Comparison of ENCODE assay signal across 12 cellular contexts in the genomic region with DNA sequence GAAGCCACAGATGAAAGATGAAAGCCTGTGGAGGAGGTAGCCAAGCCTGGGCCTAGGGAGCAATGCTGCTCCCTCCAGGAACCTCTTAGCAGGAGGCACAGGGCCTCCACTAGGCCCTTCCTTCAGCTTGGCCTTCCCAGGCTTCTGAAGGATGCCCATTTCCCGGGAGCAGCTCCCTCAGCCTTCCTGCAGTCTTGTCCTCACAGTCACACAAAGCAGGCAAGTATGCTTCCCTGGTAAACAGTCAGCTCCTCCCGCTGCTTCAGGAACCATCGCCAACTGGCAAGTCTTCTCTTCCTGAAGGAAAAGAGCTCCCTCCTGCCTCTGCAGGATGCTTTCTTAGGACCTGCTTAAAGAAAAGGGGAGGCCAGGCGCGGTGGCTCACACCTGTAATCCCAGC.
A peak's percentile ranks its signal among the peaks of the same experiment; 100 is the strongest.
DNase-seq lines count a peak whose midpoint lies in the region; ATAC-seq and TF ChIP-seq lines count a peak whose summit lies in the region.
"Had no signal": no experiment of that assay in that cellular context is flagged by ENCODE, and none has a peak within 500 bp of the region (broad histone marks: within the 10 kb centered on the region; RNA-seq: fewer than 3 reads in every experiment).

No MANE protein-coding gene starts in this region.

- no peaks in the 10 kb centered on the region for H3K9me2 ChIP-seq in MM.1S (replicated peaks; ENCODE audit: insufficient read depth, low read length)

- no peaks in the 10 kb centered on the region for H3K27me3 ChIP-seq in BLaER1 treated with 17β-estradiol and CSF1 and Interleukin-3, amounts not matched to agents 10 nM and 100 nM
- H3K27me3 ChIP-seq in MM.1S (replicated peaks; ENCODE audit: insufficient read depth, low read length) = no peaks in the 10 kb centered on the region
- H3K27me3 ChIP-seq: gastroesophageal sphincter had no signal

- H3K9me3 ChIP-seq in BLaER1 treated with 17β-estradiol and CSF1 and Interleukin-3, amounts not matched to agents 10 nM and 100 nM (replicated peaks in 1 of 11) = peaks cover 0 to 8% (median 0%) of the 10 kb centered on the region in 11 experiments; a peak in 2 of 22 replicates
- no peaks in the 10 kb centered on the region for H3K9me3 ChIP-seq in MM.1S (replicated peaks; ENCODE audit: insufficient read depth, low read length)
- H3K9me3 ChIP-seq: gastroesophageal sphincter, prostate gland had no signal

- H3K4me3 Mint-ChIP-seq in nephron = no peak overlapping the region

- H3K79me2 ChIP-seq in MM.1S (ENCODE audit: low read length) = no peaks in the 10 kb centered on the region

- no peak for DNase-seq in MM.1S
- peak; percentile 71 for DNase-seq in coronary artery (ENCODE audit: low spot score)
- DNase-seq in LoVo (ENCODE audit: low spot score) = no peak
- DNase-seq in ACHN = no peak
- DNase-seq: NCI-H1092 treated with DMSO at 0.1 percent for 48 hours, NCI-H446 treated with DMSO at 0.1 percent for 48 hours had no signal

- H3K4me1 ChIP-seq in BLaER1 treated with 17β-estradiol and CSF1 and Interleukin-3, amounts not matched to agents 10 nM and 100 nM = peaks cover 48 to 76% (median 59%) of the 10 kb centered on the region in 10 experiments
- peaks cover 17% of the 10 kb centered on the region for H3K4me1 ChIP-seq in MM.1S (ENCODE audit: low read length)

- ATAC-seq in HG02938 (IDR thresholded peaks at IDR 0.05; ENCODE audit: unreplicated experiment) = no peak
- ATAC-seq in HG02981 (IDR thresholded peaks at IDR 0.05; ENCODE audit: unreplicated experiment) = no peak

- H3K9me3 Mint-ChIP-seq in nephron = peaks cover 9% of the 10 kb centered on the region

- TF ChIP-seq CTCF in MM.1S (IDR thresholded peaks at IDR 0.05; ENCODE audit: low read length) (no peak), coronary artery (IDR thresholded peaks at IDR 0.05) (no peak), nephron (IDR thresholded peaks at IDR 0.05; ENCODE audit: unreplicated experiment in 3 of 3) (no peak)

- H3K27ac Mint-ChIP-seq in nephron = peak overlapping the region in 2 of 3 experiments; percentile 11 to 42

- H3K4me3 ChIP-seq in BLaER1 treated with 17β-estradiol and CSF1 and Interleukin-3, amounts not matched to agents 10 nM and 100 nM = no peak overlapping the region
- H3K4me3 ChIP-seq in MM.1S (ENCODE audit: low read length) (no peak overlapping the region), coronary artery (no peak overlapping the region)
- H3K4me3 ChIP-seq: gastroesophageal sphincter, prostate gland had no signal

- peaks cover 8% of the 10 kb centered on the region for H3K27me3 Mint-ChIP-seq in nephron (ENCODE audit: low read depth)

- H3K36me3 Mint-ChIP-seq in nephron (ENCODE audit: low read depth) = no peaks in the 10 kb centered on the region

- peak overlapping the region; percentile 60 to 93 (median 82) for H3K4me2 ChIP-seq in BLaER1 treated with 17β-estradiol and CSF1 and Interleukin-3, amounts not matched to agents 10 nM and 100 nM
- H3K4me2 ChIP-seq in MM.1S (ENCODE audit: low read depth, low read length) = no peak overlapping the region

- no peaks in the 10 kb centered on the region for H3F3A ChIP-seq in MM.1S (ENCODE audit: insufficient read depth, low read length)

- no peaks in the 10 kb centered on the region for H3K36me3 ChIP-seq in BLaER1 treated with 17β-estradiol and CSF1 and Interleukin-3, amounts not matched to agents 10 nM and 100 nM
- no peaks in the 10 kb centered on the region for H3K36me3 ChIP-seq in MM.1S (replicated peaks; ENCODE audit: insufficient read depth, low read length)
- H3K36me3 ChIP-seq: gastroesophageal sphincter, prostate gland had no signal

- H3K27ac ChIP-seq in BLaER1 treated with 17β-estradiol and CSF1 and Interleukin-3, amounts not matched to agents 10 nM and 100 nM = peak overlapping the region; percentile 19 to 81 (median 65); a peak in 19 of 22 replicates
- peak overlapping the region; percentile 20; the same call in 1 of the 2 replicates for H3K27ac ChIP-seq in MM.1S (ENCODE audit: low read length)
- peak overlapping the region; percentile 18 to 60 for H3K27ac ChIP-seq in coronary artery
- H3K27ac ChIP-seq: prostate gland had no signal

- peaks cover 60% of the 10 kb centered on the region for H3K4me1 Mint-ChIP-seq in nephron

- H2AFZ ChIP-seq in MM.1S (ENCODE audit: low read length) = no peak overlapping the region

- H3K9ac ChIP-seq in BLaER1 treated with 17β-estradiol and CSF1 and Interleukin-3, amounts not matched to agents 10 nM and 100 nM = peak overlapping the region in 8 of 11 experiments; percentile 1 to 66 (median 40); a peak in 10 of 22 replicates
- H3K9ac ChIP-seq in MM.1S (ENCODE audit: low read length) = no peak overlapping the region

- in situ Hi-C loops in ACHN (cut with HindIII; ENCODE audit: low pct_ligation_motif_present, low pct_unique_long_range_greater_than_20kb, low sequenced_read_pairs) = no loop called here

- no peaks in the 10 kb centered on the region for H4K20me1 ChIP-seq in BLaER1 treated with 17β-estradiol and CSF1 and Interleukin-3, amounts not matched to agents 10 nM and 100 nM
- no peaks in the 10 kb centered on the region for H4K20me1 ChIP-seq in MM.1S (ENCODE audit: insufficient read depth, low read length)
